Comparison of ENCODE assay signal across 28 cellular contexts in genomic region chr3:23425410-23425809, GRCh38.
"Had no signal": no experiment of that assay in that cellular context is flagged by ENCODE, and none has a peak within 500 bp of the region (broad histone marks: within the 10 kb centered on the region; RNA-seq: fewer than 3 reads in every experiment).

No MANE protein-coding gene starts in this region.

- H3K36me3 Mint-ChIP-seq: stimulated activated effector memory CD8-positive, alpha-beta T cell treated with anti-CD3 and anti-CD28 coated beads, Interleukin-12 subunit alpha, Interleukin-12 subunit beta, amount 100 ng/mL, for 72 hours had no signal

- ATAC-seq: natural killer cell treated with Interleukin-12 subunit alpha and Interleukin-12 subunit beta and Interleukin-15 and Interleukin-18, amount 100 ng/mL, for 72 hours; psoas muscle; right cardiac atrium; right lobe of liver; stimulated activated effector memory CD8-positive, alpha-beta T cell treated with anti-CD3 and anti-CD28 coated beads, Interleukin-12 subunit alpha, Interleukin-12 subunit beta, amount 100 ng/mL, for 72 hours; stimulated activated naive B cell treated with anti-CD40 and anti-IgM and Interleukin-4, amounts not matched to agents 10 μg/mL and 1 μg/mL and 100 μg/mL, for 72 hours had no signal

- H3K27me3 Mint-ChIP-seq: progenitor cell of endocrine pancreas; stimulated activated naive B cell treated with anti-CD40 and anti-IgM and Interleukin-4, amounts not matched to agents 10 μg/mL and 1 μg/mL and 100 μg/mL, for 72 hours; stimulated activated naive CD8-positive, alpha-beta T cell treated with anti-CD3 and anti-CD28 coated beads, Interleukin-15, Interleukin-2, amounts not matched to agents 100 ng/mL and 50 ng/mL, for 24 hours had no signal

- H3K27ac Mint-ChIP-seq: natural killer cell treated with Interleukin-12 subunit alpha and Interleukin-12 subunit beta and Interleukin-15 and Interleukin-18, amount 100 ng/mL, for 72 hours; nephron progenitor cell; progenitor cell of endocrine pancreas; stimulated activated effector memory CD8-positive, alpha-beta T cell treated with anti-CD3 and anti-CD28 coated beads, Interleukin-12 subunit alpha, Interleukin-12 subunit beta, amount 100 ng/mL, for 72 hours; stimulated activated naive B cell treated with anti-CD40 and anti-IgM and Interleukin-4, amounts not matched to agents 10 μg/mL and 1 μg/mL and 100 μg/mL, for 72 hours; stimulated activated naive CD8-positive, alpha-beta T cell treated with anti-CD3 and anti-CD28 coated beads, Interleukin-15, Interleukin-2, amounts not matched to agents 100 ng/mL and 50 ng/mL, for 24 hours had no signal

- H3K4me3 ChIP-seq: ovary, psoas muscle, right lobe of liver, sigmoid colon, stomach, thoracic aorta, thyroid gland, tibial nerve, upper lobe of left lung, vagina had no signal

- H3K9ac ChIP-seq: parathyroid adenoma had no signal

- DNase-seq: nephron progenitor cell; occipital lobe; ovary; posterior cingulate gyrus; psoas muscle; right cardiac atrium; right lobe of liver; sigmoid colon; small intestine; stimulated activated CD4-positive, alpha-beta T cell treated with anti-CD3 and anti-CD28 coated beads, Interleukin-15, amount 100 ng/mL, for 24 hours; stimulated activated CD4-positive, alpha-beta T cell treated with anti-CD3 and anti-CD28 coated beads, Interleukin-2, amount 100 ng/mL, for 24 hours; stimulated activated CD4-positive, alpha-beta T cell treated with anti-CD3 and anti-CD28 coated beads, Interleukin-2, amount 100 ng/mL, for 48 hours; stimulated activated CD4-positive, alpha-beta T cell treated with anti-CD3 and anti-CD28 coated beads, Interleukin-4, amount 100 ng/mL, for 24 hours; stimulated activated naive B cell treated with anti-CD40 and anti-IgM and Interleukin-4, amounts not matched to agents 10 μg/mL and 1 μg/mL and 100 μg/mL, for 72 hours; stimulated activated naive CD4-positive, alpha-beta T cell treated with Interleukin-2 at 50 U/mL for 16 hours; stomach; thyroid gland; trophoblast cell; upper lobe of left lung had no signal

- H3K4me3 Mint-ChIP-seq: natural killer cell treated with Interleukin-12 subunit alpha and Interleukin-12 subunit beta and Interleukin-15 and Interleukin-18, amount 100 ng/mL, for 72 hours; nephron progenitor cell; neural crest cell; stimulated activated effector memory CD8-positive, alpha-beta T cell treated with anti-CD3 and anti-CD28 coated beads, Interleukin-12 subunit alpha, Interleukin-12 subunit beta, amount 100 ng/mL, for 72 hours; stimulated activated naive B cell treated with anti-CD40 and anti-IgM and Interleukin-4, amounts not matched to agents 10 μg/mL and 1 μg/mL and 100 μg/mL, for 72 hours; stimulated activated naive CD8-positive, alpha-beta T cell treated with anti-CD3 and anti-CD28 coated beads, Interleukin-15, Interleukin-2, amounts not matched to agents 100 ng/mL and 50 ng/mL, for 24 hours had no signal

- H3K27me3 ChIP-seq: ovary, right lobe of liver, sigmoid colon, stomach, thyroid gland, tibial nerve, upper lobe of left lung had no signal

- H3K4me1 ChIP-seq: parathyroid adenoma, right lobe of liver, thyroid gland had no signal

- H3K9me3 ChIP-seq: ovary, psoas muscle, right lobe of liver, sigmoid colon, stomach, thoracic aorta, thyroid gland, tibial nerve, upper lobe of left lung, vagina had no signal

- H3K9me3 Mint-ChIP-seq: nephron progenitor cell, neural crest cell had no signal

- H2AFZ ChIP-seq: parathyroid adenoma had no signal

- H3K36me3 ChIP-seq: ovary, right lobe of liver, sigmoid colon, stomach, thoracic aorta, thyroid gland, tibial nerve, upper lobe of left lung, vagina had no signal

- H3K27ac ChIP-seq: ovary, parathyroid adenoma, psoas muscle, right lobe of liver, sigmoid colon, stomach, thoracic aorta, thyroid gland, tibial nerve, upper lobe of left lung, vagina had no signal

- H3K4me1 Mint-ChIP-seq: nephron progenitor cell; neural crest cell; stimulated activated effector memory CD8-positive, alpha-beta T cell treated with anti-CD3 and anti-CD28 coated beads, Interleukin-12 subunit alpha, Interleukin-12 subunit beta, amount 100 ng/mL, for 72 hours had no signal

- H3K79me2 ChIP-seq: parathyroid adenoma had no signal
